Comparison of ENCODE assay signal across 9 cellular contexts in the genomic region with DNA sequence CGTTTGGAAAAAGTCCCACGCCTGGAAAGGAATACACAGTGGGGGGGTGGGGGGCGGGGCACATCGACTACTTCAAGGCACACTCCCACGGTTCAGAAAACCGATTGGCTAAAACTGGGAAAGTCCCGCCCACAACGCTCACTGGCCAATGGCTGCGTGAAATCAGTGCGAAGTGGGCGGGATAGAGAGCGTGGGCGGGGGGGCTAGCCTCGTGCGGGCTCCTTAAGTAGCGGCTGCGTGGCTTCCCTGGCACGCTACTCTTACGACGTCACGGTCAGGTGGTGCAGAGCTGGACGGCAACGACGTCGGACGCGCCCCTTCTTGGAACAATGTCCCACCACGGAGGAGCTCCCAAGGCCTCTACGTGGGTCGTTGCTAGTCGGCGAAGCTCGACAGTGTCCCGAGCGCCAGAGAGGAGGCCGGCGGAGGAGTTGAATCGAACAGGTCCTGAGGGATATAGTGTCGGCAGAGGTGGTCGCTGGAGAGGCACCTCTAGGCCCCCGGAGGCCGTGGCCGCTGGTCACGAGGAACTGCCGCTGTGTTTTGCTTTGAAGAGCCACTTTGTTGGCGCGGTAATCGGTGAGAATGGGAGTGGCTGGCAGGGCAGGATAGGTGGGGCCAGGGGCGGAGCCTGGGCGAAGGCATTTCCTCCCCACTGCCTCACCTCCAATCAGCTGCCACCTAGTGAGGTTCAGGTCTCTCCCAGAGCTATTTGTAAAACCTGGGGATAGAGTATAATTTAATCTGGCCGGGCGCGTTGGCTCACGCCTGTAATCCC. TPM values are rescaled to one million over a fixed set of nuclear protein-coding genes. Genes with fewer than 3 reads are reported as not detected.
DNase-seq lines count a peak whose midpoint lies in the region; ATAC-seq and TF ChIP-seq lines count a peak whose summit lies in the region.
"Had no signal": no experiment of that assay in that cellular context is flagged by ENCODE, and none has a peak within 500 bp of the region (broad histone marks: within the 10 kb centered on the region; RNA-seq: fewer than 3 reads in every experiment).

A gene (plus strand): TSS at position 252 of the 778 bp plus-strand sequence. CDS start 78 bp downstream, at position 330.

- no peaks in the 10 kb centered on the region for H4K20me1 ChIP-seq in OCI-LY7 (ENCODE audit: insufficient read depth, low read length)

- H3K4me3 ChIP-seq in cardiac fibroblast (replicated peaks in 1 of 2; ENCODE audit: low read depth in 2 of 2, low read length in 2 of 2) (peak within 1 kb of the TSS; percentile 28 to 47), mononuclear cell (ENCODE audit: low read length) (peak within 1 kb of the TSS; percentile 7), tibial artery (peak within 1 kb of the TSS; percentile 32 to 44), OCI-LY7 (ENCODE audit: low read depth, low read length, poor library complexity, severe bottlenecking) (no peak within 1 kb of the TSS)

- BruUV-seq in OCI-LY7 (replicated peaks; lab: Mats Ljungman, UMichigan) = no TSS peak

- intact Hi-C loops in tibial artery (cut with DNase I; ENCODE audit: low total_unique reads) (no loop called here), OCI-LY7 (cut with micrococcal nuclease; ENCODE audit: unreplicated experiment) (no loop called here)

- H3K79me2 ChIP-seq in OCI-LY7 (ENCODE audit: insufficient read depth, low read depth, low read length) = no peaks in the 10 kb centered on the region

- ATAC-seq in GM18511 (IDR thresholded peaks at IDR 0.05; ENCODE audit: unreplicated experiment) (peak; percentile 84), GM19351 (IDR thresholded peaks at IDR 0.05; ENCODE audit: unreplicated experiment) (no peak)

- H3K27me3 ChIP-seq in mononuclear cell (ENCODE audit: insufficient read depth, low read length) = no peaks in the 10 kb centered on the region
- H3K27me3 ChIP-seq in tibial artery = no peaks in the 10 kb centered on the region

- H3K9me3 ChIP-seq in mononuclear cell (ENCODE audit: low read depth, low read length) = no peaks in the 10 kb centered on the region
- no peaks in the 10 kb centered on the region for H3K9me3 ChIP-seq in tibial artery
- H3K9me3 ChIP-seq in OCI-LY7 (ENCODE audit: low read length) = no peaks in the 10 kb centered on the region

- POLR2A ChIA-PET in OCI-LY7 (lab: Charles Lee) = interaction anchor here (0.6 to 0.7 kb wide), 2 partner anchors 14 to 661 kb away, joined by 3 to 4 read pairs; no protein-coding TSS in a partner anchor

- peak within 1 kb of the TSS in 1 of 2 donors; percentile 68 for H3K27ac ChIP-seq in tibial artery
- no peak within 1 kb of the TSS for H3K27ac ChIP-seq in OCI-LY7 (ENCODE audit: low read depth, low read length, poor library complexity, severe bottlenecking)
- H3K27ac ChIP-seq: epithelial cell of prostate had no signal

- H3K4me1 ChIP-seq in mononuclear cell (ENCODE audit: insufficient read depth, low read length) (no peaks in the 10 kb centered on the region), tibial artery (no peaks in the 10 kb centered on the region), OCI-LY7 (ENCODE audit: insufficient read depth, low read length, poor library complexity, severe bottlenecking) (no peaks in the 10 kb centered on the region)

- H3K4me2 ChIP-seq in OCI-LY7 (ENCODE audit: low read length) = no peak within 1 kb of the TSS

- CTCF ChIA-PET in OCI-LY7 (lab: Charles Lee; ENCODE audit: unreplicated experiment) = interaction anchor here (0.5 kb wide), 1 partner anchor 18 kb away, joined by 3 read pairs; no protein-coding TSS in a partner anchor

- no peaks in the 10 kb centered on the region for H3K36me3 ChIP-seq in tibial artery
- H3K36me3 ChIP-seq in OCI-LY7 (ENCODE audit: insufficient read depth, low read length) = no peaks in the 10 kb centered on the region

- DNase-seq in OCI-M2 (lab: John Stamatoyannopoulos, UW; ENCODE audit: unreplicated experiment) (peak; percentile 78), cardiac fibroblast (ENCODE audit: low read depth in 2 of 2) (peak; percentile 60 to 71), tibial artery (peak; percentile 69 to 78), OCI-LY7 (ENCODE audit: low spot score) (no peak), hippocampal formation (lab: John Stamatoyannopoulos, UW) (no peak)

- no peaks in the 10 kb centered on the region for H3K9me2 ChIP-seq in OCI-LY7 (ENCODE audit: insufficient read depth, low read length)

- TF ChIP-seq CTCF in cardiac fibroblast (IDR thresholded peaks at IDR 0.05; ENCODE audit: low read depth, low read length) (no peak), tibial artery (IDR thresholded peaks at IDR 0.05) (no peak), OCI-LY7 (conservative IDR thresholded peaks at IDR 0.05; ENCODE audit: low read length) (no peak)

- H2AFZ ChIP-seq in OCI-LY7 (ENCODE audit: low read length) = no peak within 1 kb of the TSS

RNA-seq across cellular contexts. Expression of the gene that starts here (rescaled TPM):
- 1.6 TPM for total RNA-seq in mononuclear cell
- not detected in 2 replicates for total RNA-seq in OCI-LY7 (2014; rRNA removed; shearing (Covaris generic))
- not detected in 2 replicates for total RNA-seq in OCI-LY7 (2022)

Comparison
In these comparisons a context has a peak if more than half of its experiments do, and no peak if none do; other contexts are left out.
1. DNase-seq: peak in OCI-M2 (single experiment), cardiac fibroblast (2 of 2) and tibial artery (2 of 2); none in OCI-LY7 (single experiment) and hippocampal formation (0 of 2).